19 cellular contexts compared by ENCODE assay signal in genomic region chr1:25072461-25072860, GRCh38.
"Had no signal": no experiment of that assay in that cellular context is flagged by ENCODE, and none has a peak within 500 bp of the region (broad histone marks: within the 10 kb centered on the region; RNA-seq: fewer than 3 reads in every experiment).

No MANE protein-coding gene starts in this region.

- H3K4me3 ChIP-seq: colonic mucosa, esophagus squamous epithelium, gastroesophageal sphincter, ovary, smooth muscle cell, testis, transverse colon had no signal

- H3K4me1 ChIP-seq: colonic mucosa, esophagus squamous epithelium, gastroesophageal sphincter, testis, transverse colon had no signal

- H3K36me3 ChIP-seq: colonic mucosa, esophagus squamous epithelium, gastroesophageal sphincter, ovary, transverse colon had no signal

- H3K9me3 ChIP-seq: colonic mucosa, testis, transverse colon had no signal

- DNase-seq: colonic mucosa; dermis blood vessel endothelial cell; esophagus squamous epithelium; foreskin fibroblast; islet precursor cell; left ventricle myocardium superior; mammary epithelial cell; natural killer cell; nucleus accumbens; ovary; right cardiac atrium; stimulated activated CD4-positive, alpha-beta T cell treated with anti-CD3 and anti-CD28 coated beads, Interleukin-4, amount 100 ng/mL, for 1 hour; stimulated activated CD8-positive, alpha-beta memory T cell treated with anti-CD3 and anti-CD28 coated beads, Interleukin-4, amount 100 ng/mL, for 48 hours; stimulated activated naive B cell treated with anti-CD40 and anti-IgM and Interleukin-4, amounts not matched to agents 10 μg/mL and 1 μg/mL and 100 μg/mL, for 72 hours; stimulated activated naive CD8-positive, alpha-beta T cell treated with anti-CD3 and anti-CD28 coated beads, Interleukin-15, amount 100 ng/mL, for 72 hours; testis; transverse colon had no signal

- H3K27me3 ChIP-seq: colonic mucosa, esophagus squamous epithelium, ovary, testis, transverse colon had no signal

- ATAC-seq: gastroesophageal sphincter; left ventricle myocardium superior; natural killer cell; right cardiac atrium; stimulated activated naive B cell treated with anti-CD40 and anti-IgM and Interleukin-4, amounts not matched to agents 10 μg/mL and 1 μg/mL and 100 μg/mL, for 72 hours; stimulated activated naive CD8-positive, alpha-beta T cell treated with anti-CD3 and anti-CD28 coated beads, Interleukin-15, amount 100 ng/mL, for 72 hours had no signal

- H3K27ac ChIP-seq: colonic mucosa, esophagus squamous epithelium, gastroesophageal sphincter, ovary, testis, transverse colon had no signal
